In genomic region chr1:59401581-59401980, GRCh38 we compare ENCODE assay signal across 23 cellular contexts.
DNase-seq lines count a peak whose midpoint lies in the region; ATAC-seq, FAIRE-seq and TF ChIP-seq lines count a peak whose summit lies in the region.
"Had no signal": no experiment of that assay in that cellular context is flagged by ENCODE, and none has a peak within 500 bp of the region (broad histone marks: within the 10 kb centered on the region; RNA-seq: fewer than 3 reads in every experiment).

No MANE protein-coding gene starts in this region.

- CTCF ChIA-PET in endothelial cell of umbilical vein (lab: Charles Lee), result no interaction called here

- no peaks in the 10 kb centered on the region for H3K36me3 ChIP-seq in endothelial cell of umbilical vein (ENCODE audit: control insufficient read depth in 2 of 2, extremely low read depth in 1 of 2, insufficient read depth in 2 of 2, low read length in 2 of 2)
- H3K36me3 ChIP-seq: HAP-1 had no signal

- TF ChIP-seq POLR2A in endothelial cell of umbilical vein (IDR thresholded peaks at IDR 0.05; ENCODE audit: low read depth, low read length), result no peak

- BruUV-seq in endothelial cell of umbilical vein (replicated peaks; lab: Mats Ljungman, UMichigan), result no TSS peak

- POLR2A ChIA-PET in endothelial cell of umbilical vein (lab: Charles Lee), result no interaction called here

- H3K9me1 ChIP-seq in endothelial cell of umbilical vein (replicated peaks; ENCODE audit: control insufficient read depth, extremely low read depth, insufficient read depth, low read length), result no peaks in the 10 kb centered on the region

- H3K4me1 ChIP-seq in endothelial cell of umbilical vein (ENCODE audit: control insufficient read depth, extremely low read depth, insufficient read depth, low read length), result no peaks in the 10 kb centered on the region
- H3K4me1 ChIP-seq: Caco-2, HAP-1 had no signal

- H3K27me3 ChIP-seq in endothelial cell of umbilical vein (ENCODE audit: control insufficient read depth in 2 of 2, insufficient read depth in 2 of 2, low read length in 2 of 2), result no peaks in the 10 kb centered on the region

- no peaks in the 10 kb centered on the region for H3K27me3 Mint-ChIP-seq in type B pancreatic cell
- H3K27me3 Mint-ChIP-seq: CD4-positive, CD25-positive, alpha-beta regulatory T cell had no signal

- peak overlapping the region; percentile 18 for H3K27ac Mint-ChIP-seq in type B pancreatic cell
- H3K27ac Mint-ChIP-seq: CD4-positive, CD25-positive, alpha-beta regulatory T cell had no signal

- TF ChIP-seq CTCF in endothelial cell of umbilical vein (IDR thresholded peaks at IDR 0.05; ENCODE audit: extremely low read depth in 1 of 2, insufficient read depth in 1 of 2, low read depth in 1 of 2, low read length in 2 of 2) (no peak), type B pancreatic cell (conservative IDR thresholded peaks at IDR 0.05) (no peak)

- no peak overlapping the region for H3K4me2 ChIP-seq in endothelial cell of umbilical vein (ENCODE audit: insufficient read depth, low read length)

- peaks cover 8% of the 10 kb centered on the region for H3K36me3 Mint-ChIP-seq in type B pancreatic cell
- H3K36me3 Mint-ChIP-seq: CD4-positive, CD25-positive, alpha-beta regulatory T cell had no signal

- peaks cover 9% of the 10 kb centered on the region for H3K9me3 Mint-ChIP-seq in type B pancreatic cell

- dilution Hi-C loops in endothelial cell of umbilical vein (cut with MboI; ENCODE audit: extremely low pct_ligation_motif_present, low sequenced_read_pairs), result no loop called here

- H2AFZ ChIP-seq in endothelial cell of umbilical vein (ENCODE audit: low read depth, low read length), result no peak overlapping the region

- no peak overlapping the region for H3K9ac ChIP-seq in endothelial cell of umbilical vein (replicated peaks; ENCODE audit: extremely low read depth, insufficient read depth, low read length)

- no peak overlapping the region for H3K27ac ChIP-seq in endothelial cell of umbilical vein (ENCODE audit: insufficient read depth, low read depth, low read length)

- peaks cover 35% of the 10 kb centered on the region for H3K4me1 Mint-ChIP-seq in type B pancreatic cell (ENCODE audit: unreplicated experiment)
- H3K4me1 Mint-ChIP-seq: CD4-positive, CD25-positive, alpha-beta regulatory T cell had no signal

- DNase-seq in HCEC 1CT, result peak; percentile 45
- DNase-seq in endothelial cell of umbilical vein (ENCODE audit: low read depth, low spot score), result no peak
- peak; percentile 37 for DNase-seq in kidney tubule cell (ENCODE audit: low spot score)
- DNase-seq in type B pancreatic cell (ENCODE audit: extremely low spot score, unreplicated experiment), result no peak
- DNase-seq in SIG-M5 treated with dmso at 0.1 percent for 504 hours (lab: John Stamatoyannopoulos, UW; ENCODE audit: unreplicated experiment), result no peak
- DNase-seq: Caco-2; CD4-positive, CD25-positive, alpha-beta regulatory T cell; DMS 273 treated with DMSO at 0.1 percent for 48 hours; DMS79 treated with DMSO at 0.1 percent for 48 hours; Karpas-422; MV-4-11; NCI-H1105 treated with DMSO at 0.1 percent for 48 hours; NCI-H1694; NCI-H2081 treated with DMSO at 0.1 percent for 48 hours; NCI-H2171 treated with DMSO at 0.1 percent for 48 hours; NCI-H446; NCI-H526; OCI-M1 had no signal

- ATAC-seq in GM19452 (IDR thresholded peaks at IDR 0.05; ENCODE audit: unreplicated experiment) (no peak), HG02973 (IDR thresholded peaks at IDR 0.05; ENCODE audit: unreplicated experiment) (no peak)
- ATAC-seq: GM12878, Right ventricle myocardium inferior had no signal

- no peaks in the 10 kb centered on the region for H3K79me2 ChIP-seq in endothelial cell of umbilical vein (ENCODE audit: control insufficient read depth, insufficient read depth, low read length)

- H3K4me3 ChIP-seq in endothelial cell of umbilical vein (replicated peaks in 1 of 3; ENCODE audit: insufficient read depth in 1 of 3, low read depth in 1 of 3, low read length in 3 of 3), result no peak overlapping the region
- H3K4me3 ChIP-seq: GM12878, HAP-1 had no signal

- peak; percentile 60 for FAIRE-seq in endothelial cell of umbilical vein (lab: Jason Lieb, UNC)
- FAIRE-seq: GM12878 had no signal

- intact Hi-C loops in endothelial cell of umbilical vein (cut with micrococcal nuclease), result no loop called here

- no peaks in the 10 kb centered on the region for H4K20me1 ChIP-seq in endothelial cell of umbilical vein (replicated peaks; ENCODE audit: control insufficient read depth, extremely low read depth, insufficient read depth, low read length)

- no peak overlapping the region for H3K4me3 Mint-ChIP-seq in type B pancreatic cell
- H3K4me3 Mint-ChIP-seq: CD4-positive, CD25-positive, alpha-beta regulatory T cell had no signal

- H3K9me3 ChIP-seq in endothelial cell of umbilical vein (replicated peaks; ENCODE audit: control insufficient read depth, insufficient read depth, low read length), result no peaks in the 10 kb centered on the region
- H3K9me3 ChIP-seq: Caco-2, HAP-1 had no signal

TF ChIP-seq in endothelial cell of umbilical vein, 7 proteins besides CTCF, POLR2A, EP300 and RAD21:
- no peak for TF ChIP-seq POLR2AphosphoS5 (IDR thresholded peaks at IDR 0.05; ENCODE audit: insufficient read depth, low read depth, low read length)
- no peak for TF ChIP-seq FOS (IDR thresholded peaks at IDR 0.05; ENCODE audit: borderline replicate concordance, insufficient read depth, low read length)
- no peak for TF ChIP-seq GATA2 (IDR thresholded peaks at IDR 0.05; ENCODE audit: insufficient read depth, insufficient read length, low read depth, low read length)
- TF ChIP-seq JUN (IDR thresholded peaks at IDR 0.05; ENCODE audit: borderline replicate concordance, insufficient read depth, insufficient read length, low read depth), result no peak
- TF ChIP-seq MAX (IDR thresholded peaks at IDR 0.05; ENCODE audit: insufficient read depth, insufficient read length), result no peak
- TF ChIP-seq MYC (IDR thresholded peaks at IDR 0.05; ENCODE audit: low read depth, low read length), result no peak

Comparison
In these comparisons a context has a peak if more than half of its experiments do, and no peak if none do; other contexts are left out.
1. DNase-seq: peak in HCEC 1CT (single experiment) and kidney tubule cell (single experiment); none in endothelial cell of umbilical vein (single experiment), type B pancreatic cell (single experiment) and SIG-M5 treated with dmso at 0.1 percent for 504 hours (single experiment).